In the genomic region with DNA sequence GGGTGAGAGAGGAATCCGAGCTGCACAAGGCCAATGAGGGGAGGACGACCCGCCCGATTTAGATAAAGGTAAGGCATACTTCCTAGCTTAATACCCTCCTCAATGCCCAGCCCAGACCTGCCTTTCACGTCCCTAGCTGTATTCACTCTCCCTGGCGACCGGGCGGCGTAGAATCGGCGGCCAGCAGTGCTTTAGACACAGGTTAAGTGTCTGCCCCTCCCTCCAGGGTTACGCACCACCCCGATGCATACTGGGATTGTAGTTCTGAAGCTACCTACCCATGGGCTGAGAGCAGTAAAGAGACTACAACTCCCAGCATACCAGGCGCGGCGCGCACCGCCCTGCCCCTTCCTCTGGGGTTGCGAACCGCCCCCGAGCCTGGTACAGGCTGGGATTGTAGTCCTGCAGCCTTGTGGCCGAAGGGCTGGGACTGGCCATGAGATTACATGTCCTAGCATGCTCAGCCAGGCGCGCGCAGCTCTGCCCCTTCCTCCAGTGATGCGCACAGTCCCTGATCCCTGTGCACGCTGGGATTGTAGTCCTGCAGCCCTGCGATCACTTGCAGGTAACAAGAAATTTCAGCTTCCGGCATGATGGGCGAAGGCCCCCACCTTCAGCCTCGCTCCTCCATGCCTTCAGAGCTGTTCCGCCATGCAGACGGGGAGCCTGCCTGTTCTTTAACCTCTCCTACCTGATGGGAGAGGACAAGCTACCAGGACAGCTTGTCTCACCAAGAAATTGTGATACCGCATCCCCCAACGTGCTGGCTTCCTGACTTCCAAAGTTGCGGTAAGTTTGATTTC, we compare ENCODE assay signal across 8 cellular contexts. TPM values are rescaled to one million over a fixed set of nuclear protein-coding genes. Genes with fewer than 3 reads are reported as not detected.
A peak's percentile ranks its signal among the peaks of the same experiment; 100 is the strongest.
DNase-seq lines count a peak whose midpoint lies in the region; ATAC-seq and TF ChIP-seq lines count a peak whose summit lies in the region.

No MANE protein-coding gene starts in this region.

- peak; percentile 74 for TF ChIP-seq POLR2A in right lobe of liver (IDR thresholded peaks at IDR 0.05)

- peak overlapping the region; percentile 89 for H3K27ac Mint-ChIP-seq in CD4-positive, alpha-beta T cell
- H3K27ac Mint-ChIP-seq in activated CD4-positive, alpha-beta memory T cell treated with anti-CD3 and anti-CD28 coated beads for 36 hours: peak overlapping the region; percentile 93

- H3K9me3 ChIP-seq in CD4-positive, alpha-beta T cell (ENCODE audit: control insufficient read depth, low read length): no peaks in the 10 kb centered on the region
- peaks cover 3 to 9% of the 10 kb centered on the region in 2 donors for H3K9me3 ChIP-seq in duodenal mucosa (ENCODE audit: control insufficient read depth in 1 of 2, low read length in 2 of 2)
- H3K9me3 ChIP-seq in right lobe of liver: no peaks in the 10 kb centered on the region

- H3K36me3 Mint-ChIP-seq in CD4-positive, alpha-beta T cell (ENCODE audit: low read depth): peaks cover 46% of the 10 kb centered on the region
- peaks cover 31% of the 10 kb centered on the region for H3K36me3 Mint-ChIP-seq in activated CD4-positive, alpha-beta memory T cell treated with anti-CD3 and anti-CD28 coated beads for 36 hours

- H3K4me3 ChIP-seq in duodenal mucosa (ENCODE audit: low read depth in 1 of 2, low read length in 2 of 2): peak overlapping the region; percentile 87 to 90
- peak overlapping the region; percentile 53 to 79 (median 71) for H3K4me3 ChIP-seq in right lobe of liver

- peak overlapping the region; percentile 74 for H3K27ac ChIP-seq in CD4-positive, alpha-beta T cell (ENCODE audit: low read depth, low read length)
- peak overlapping the region; percentile 47 for H3K27ac ChIP-seq in duodenal mucosa (ENCODE audit: low read depth, low read length)
- peak overlapping the region; percentile 16 to 47 (median 25) for H3K27ac ChIP-seq in right lobe of liver

- H3K27me3 Mint-ChIP-seq in CD4-positive, alpha-beta T cell: no peaks in the 10 kb centered on the region
- H3K27me3 Mint-ChIP-seq in activated CD4-positive, alpha-beta memory T cell treated with anti-CD3 and anti-CD28 coated beads for 36 hours: no peaks in the 10 kb centered on the region

- H3K4me1 Mint-ChIP-seq in CD4-positive, alpha-beta T cell (ENCODE audit: low read depth): peaks cover 49% of the 10 kb centered on the region
- H3K4me1 Mint-ChIP-seq in activated CD4-positive, alpha-beta memory T cell treated with anti-CD3 and anti-CD28 coated beads for 36 hours (ENCODE audit: low read depth): peaks cover 44% of the 10 kb centered on the region

- H3K27me3 ChIP-seq in CD4-positive, alpha-beta T cell (ENCODE audit: control insufficient read depth, insufficient read depth, low read length): no peaks in the 10 kb centered on the region
- no peaks in the 10 kb centered on the region for H3K27me3 ChIP-seq in duodenal mucosa (ENCODE audit: control insufficient read depth in 1 of 2, insufficient read depth in 2 of 2, low read length in 2 of 2)
- H3K27me3 ChIP-seq in right lobe of liver: no peaks in the 10 kb centered on the region

- peak overlapping the region; percentile 79 to 80 for H3K9ac ChIP-seq in duodenal mucosa (ENCODE audit: low read depth in 1 of 2, low read length in 2 of 2)

- no peak for TF ChIP-seq CTCF in CD4-positive, alpha-beta T cell (IDR thresholded peaks at IDR 0.05)
- TF ChIP-seq CTCF in right lobe of liver (IDR thresholded peaks at IDR 0.05): peak in 2 of 4 donors; percentile 17 to 19

- under 1% methylated on average over 15 of the region's 36 CpGs for WGBS in right lobe of liver (ENCODE audit: insufficient coverage, low coverage, low lambda C conversion rate, missing lambda C conversion rate)

- POLR2A ChIA-PET in CD4-positive, alpha-beta T cell (lab: Charles Lee): interaction anchor here (0.6 to 3.7 kb wide), 32 partner anchors 8 to 1991 kb away, joined by 3 to 99 read pairs (median 4); a partner anchor contains a TSS
- POLR2A ChIA-PET in activated CD4-positive, alpha-beta memory T cell treated with anti-CD3 and anti-CD28 coated beads for 36 hours (lab: Charles Lee): interaction anchor here (0.6 to 2.3 kb wide), 8 partner anchors 13 to 461 kb away, joined by 3 to 19 read pairs (median 5); a partner anchor contains a TSS

- peak; percentile 83 to 90 (median 86) for DNase-seq in CD4-positive, alpha-beta T cell
- peak; percentile 100 for DNase-seq in NCI-H82 (lab: John Stamatoyannopoulos, UW)
- DNase-seq in activated CD4-positive, alpha-beta memory T cell treated with anti-CD3 and anti-CD28 coated beads for 36 hours: peak; percentile 96
- peak; percentile 98 to 99 (median 99) for DNase-seq in right lobe of liver
- DNase-seq in stimulated activated CD4-positive, alpha-beta T cell treated with anti-CD3 and anti-CD28 coated beads, Interleukin-4, amount 100 ng/mL, for 24 hours: peak; percentile 94

- ATAC-seq in CD4-positive, alpha-beta T cell (ENCODE audit: poor library complexity): peak; percentile 98
- peak; percentile 99 for ATAC-seq in GM19452 (IDR thresholded peaks at IDR 0.05; ENCODE audit: unreplicated experiment)
- ATAC-seq in HG03575 (IDR thresholded peaks at IDR 0.05; ENCODE audit: extremely low read depth, insufficient number of reproducible peaks, low FRiP score, unreplicated experiment): peak; percentile 89
- peak; percentile 99 to 100 (median 100) for ATAC-seq in right lobe of liver

- H3K4me1 ChIP-seq in duodenal mucosa (ENCODE audit: control insufficient read depth in 1 of 2, insufficient read depth in 2 of 2, low read length in 2 of 2) (peaks cover 15 to 24% of the 10 kb centered on the region in 2 donors), right lobe of liver (peaks cover 0 to 15% (median 4%) of the 10 kb centered on the region in 4 donors)

- intact Hi-C loops in CD4-positive, alpha-beta T cell (cut with DNase I, micrococcal nuclease): loop anchor here (1.0 to 10.0 kb wide), 11 partner anchors 41 to 452 kb away; a partner anchor contains a TSS
- intact Hi-C loops in activated CD4-positive, alpha-beta memory T cell treated with anti-CD3 and anti-CD28 coated beads for 36 hours (cut with micrococcal nuclease): loop anchor here (1.0 to 2.0 kb wide), 5 partner anchors 41 to 113 kb away; a partner anchor contains a TSS
- intact Hi-C loops in right lobe of liver (cut with DNase I): no loop called here

- peak overlapping the region; percentile 94 for H3K4me3 Mint-ChIP-seq in CD4-positive, alpha-beta T cell
- H3K4me3 Mint-ChIP-seq in activated CD4-positive, alpha-beta memory T cell treated with anti-CD3 and anti-CD28 coated beads for 36 hours: peak overlapping the region; percentile 97

- CTCF ChIA-PET in CD4-positive, alpha-beta T cell (lab: Charles Lee): interaction anchor here (0.6 to 2.8 kb wide), 10 partner anchors 13 to 171 kb away, joined by 3 to 7 read pairs (median 4); a partner anchor contains a TSS
- CTCF ChIA-PET in activated CD4-positive, alpha-beta memory T cell treated with anti-CD3 and anti-CD28 coated beads for 36 hours (lab: Charles Lee): interaction anchor here (0.7 to 1.0 kb wide), 7 partner anchors 14 to 244 kb away, joined by 3 to 4 read pairs (median 3); a partner anchor contains a TSS

- H3K9me3 Mint-ChIP-seq in CD4-positive, alpha-beta T cell: no peaks in the 10 kb centered on the region
- H3K9me3 Mint-ChIP-seq in activated CD4-positive, alpha-beta memory T cell treated with anti-CD3 and anti-CD28 coated beads for 36 hours: peaks cover 17% of the 10 kb centered on the region

- H3K36me3 ChIP-seq in duodenal mucosa (ENCODE audit: control insufficient read depth in 1 of 2, insufficient read depth in 2 of 2, low read length in 2 of 2): no peaks in the 10 kb centered on the region
- H3K36me3 ChIP-seq in right lobe of liver: no peaks in the 10 kb centered on the region

RNA-seq across cellular contexts. Expression of a gene that starts 43.5 kb away (rescaled TPM):
- total RNA-seq in CD4-positive, alpha-beta T cell: 10 to 100 TPM; 36.9 to 37.3 TPM
- 1 to 10 TPM; 6.8 to 7.9 TPM for total RNA-seq in activated CD4-positive, alpha-beta memory T cell treated with anti-CD3 and anti-CD28 coated beads for 36 hours
- under 1 TPM; 0.25 to 0.67 (median 0.41) TPM for total RNA-seq in right lobe of liver

RNA-seq across cellular contexts. Expression of a gene that starts 45.1 kb away (rescaled TPM):
- total RNA-seq in CD4-positive, alpha-beta T cell: 10 to 100 TPM; 48.0 to 50.7 TPM
- 10 to 100 TPM; 32.9 to 39.3 TPM for total RNA-seq in activated CD4-positive, alpha-beta memory T cell treated with anti-CD3 and anti-CD28 coated beads for 36 hours
- 1 to 10 TPM; 2.2 to 8.6 (median 3.2) TPM for total RNA-seq in right lobe of liver

Comparison
In these comparisons a context has a peak if more than half of its experiments do, and no peak if none do; other contexts are left out.
1. Peak in every context shown above with its lines: DNase-seq, ATAC-seq, H3K4me3 ChIP-seq and H3K27ac ChIP-seq.
2. RNA of a gene that starts 43.5 kb away (total RNA-seq): 36.9 to 37.3 TPM in CD4-positive, alpha-beta T cell and 6.8 to 7.9 TPM in activated CD4-positive, alpha-beta memory T cell treated with anti-CD3 and anti-CD28 coated beads for 36 hours; 0.25 to 0.67 TPM in right lobe of liver; every median in the first group is over 4 times any median in the second.
3. intact Hi-C loops: an anchor here in CD4-positive, alpha-beta T cell (1.0 to 10.0 kb wide) and activated CD4-positive, alpha-beta memory T cell treated with anti-CD3 and anti-CD28 coated beads for 36 hours (1.0 to 2.0 kb wide); none called in right lobe of liver.